37 cellular contexts compared by ENCODE assay signal in genomic region chr12:21893924-21894323, GRCh38. TPM values are rescaled to one million over a fixed set of nuclear protein-coding genes. Genes with fewer than 3 reads are reported as not detected.
"Had no signal": no experiment of that assay in that cellular context is flagged by ENCODE, and none has a peak within 500 bp of the region (broad histone marks: within the 10 kb centered on the region; RNA-seq: fewer than 3 reads in every experiment).

No MANE protein-coding gene starts in this region.

- H3K4me3 ChIP-seq: Peyer's patch, SJSA1 had no signal

- H3K27me3 Mint-ChIP-seq: activated B cell treated with CpG ODN at 0.5 μM for 24 hours; activated CD4-positive, alpha-beta memory T cell treated with anti-CD3 and anti-CD28 coated beads for 36 hours; activated naive CD4-positive, alpha-beta T cell treated with anti-CD3 and anti-CD28 coated beads, Interleukin-2, amount 10 ng/mL, durations not matched to agents 7 days and 5 days had no signal

- H3K27ac ChIP-seq: KMS-11, SJSA1, VCaP had no signal

- H3K4me1 Mint-ChIP-seq: activated B cell treated with CpG ODN at 0.5 μM for 24 hours; activated naive CD4-positive, alpha-beta T cell treated with anti-CD3 and anti-CD28 coated beads, Interleukin-2, amount 10 ng/mL, durations not matched to agents 7 days and 5 days; activated naive CD8-positive, alpha-beta T cell treated with anti-CD3 and anti-CD28 coated beads, Interleukin-2, amount 50 U/mL, for 24 hours; T-cell; T-helper 17 cell had no signal

- H3K36me3 Mint-ChIP-seq: activated CD4-positive, alpha-beta memory T cell treated with anti-CD3 and anti-CD28 coated beads for 36 hours; activated naive CD4-positive, alpha-beta T cell treated with anti-CD3 and anti-CD28 coated beads, Interleukin-2, amount 10 ng/mL, durations not matched to agents 7 days and 5 days; activated naive CD8-positive, alpha-beta T cell; T-cell had no signal

- H3K36me3 ChIP-seq: Peyer's patch, SJSA1 had no signal

- H3K9ac ChIP-seq: KMS-11, SK-N-SH had no signal

- ATAC-seq: activated naive CD8-positive, alpha-beta T cell treated with anti-CD3 and anti-CD28 coated beads, Interleukin-2, amount 50 U/mL, for 24 hours; PC-3; T-cell; T-helper 17 cell had no signal

- H3K27me3 ChIP-seq: Peyer's patch, SJSA1 had no signal

- H3K9me3 ChIP-seq: Peyer's patch, SJSA1, SK-N-SH had no signal

- H3K4me2 ChIP-seq: KMS-11, SK-N-SH had no signal

- H3K4me3 Mint-ChIP-seq: activated B cell treated with CpG ODN at 0.5 μM for 24 hours; activated CD4-positive, alpha-beta memory T cell treated with anti-CD3 and anti-CD28 coated beads for 36 hours; activated naive CD4-positive, alpha-beta T cell treated with anti-CD3 and anti-CD28 coated beads, Interleukin-2, amount 10 ng/mL, durations not matched to agents 7 days and 5 days; activated naive CD8-positive, alpha-beta T cell; activated naive CD8-positive, alpha-beta T cell treated with anti-CD3 and anti-CD28 coated beads, Interleukin-2, amount 50 U/mL, for 24 hours; brain; T-cell; T-helper 17 cell had no signal

- FAIRE-seq: bronchial epithelial cell had no signal

- DNase-seq: activated B cell treated with CpG ODN at 0.5 μM for 24 hours; activated CD4-positive, alpha-beta memory T cell treated with anti-CD3 and anti-CD28 coated beads for 36 hours; activated CD4-positive, alpha-beta T cell treated with anti-CD3 and anti-CD28 coated beads for 4 hours; activated CD4-positive, alpha-beta T cell treated with anti-CD3 and anti-CD28 coated beads, Interleukin-2, amount 50 U/mL, for 1 hour; activated CD4-positive, CD25-positive, alpha-beta regulatory T cell treated with anti-CD3 and anti-CD28 coated beads, Interleukin-2, amount 50 U/mL, for 72 hours; activated CD8-positive, alpha-beta memory T cell treated with anti-CD3 and anti-CD28 coated beads, Interleukin-2, amount 50 U/mL, for 4 hours; activated effector memory CD4-positive, alpha-beta T cell treated with Interleukin-2 at 50 U/mL for 16 hours; activated naive CD4-positive, alpha-beta T cell treated with anti-CD3 and anti-CD28 coated beads, Interleukin-2, amount 10 ng/mL, durations not matched to agents 7 days and 5 days; activated naive CD8-positive, alpha-beta T cell treated with anti-CD3 and anti-CD28 coated beads, Interleukin-2, amount 50 U/mL, for 24 hours; activated T-cell treated with anti-CD3 and anti-CD28 coated beads for 4 hours; activated T-cell treated with anti-CD3 and anti-CD28 coated beads, Interleukin-2, amount 50 U/mL, for 48 hours; anterior cingulate cortex; MM.1S; MV-4-11; NCI-H1092; NCI-H1436 treated with DMSO at 0.1 percent for 48 hours; NCI-H1694 treated with DMSO at 0.1 percent for 48 hours; NCI-H2029; NCI-H345; NCI-H510A; NCI-H526; NCI-H748 treated with DMSO at 0.1 percent for 48 hours; NK-92 treated with Interleukin-12 subunit alpha and Interleukin-12 subunit beta, amount 100 ng/mL, for 24 hours; PC-3; Peyer's patch; RPMI8226; SHP77 treated with DMSO at 0.1 percent for 48 hours; SK-N-SH; T-cell; T-helper 17 cell; T-helper 9 cell had no signal

- H3K4me1 ChIP-seq: Peyer's patch, SJSA1 had no signal

- H3K27ac Mint-ChIP-seq: activated B cell treated with CpG ODN at 0.5 μM for 24 hours; activated CD4-positive, alpha-beta memory T cell treated with anti-CD3 and anti-CD28 coated beads for 36 hours; activated naive CD4-positive, alpha-beta T cell treated with anti-CD3 and anti-CD28 coated beads, Interleukin-2, amount 10 ng/mL, durations not matched to agents 7 days and 5 days; activated naive CD8-positive, alpha-beta T cell; activated naive CD8-positive, alpha-beta T cell treated with anti-CD3 and anti-CD28 coated beads, Interleukin-2, amount 50 U/mL, for 24 hours; T-cell; T-helper 17 cell had no signal

- H3K9me3 Mint-ChIP-seq: activated CD4-positive, alpha-beta memory T cell treated with anti-CD3 and anti-CD28 coated beads for 36 hours; activated naive CD4-positive, alpha-beta T cell treated with anti-CD3 and anti-CD28 coated beads, Interleukin-2, amount 10 ng/mL, durations not matched to agents 7 days and 5 days had no signal

RNA-seq across cellular contexts. Expression of gene ABCC9, which starts 47.3 kb away (rescaled TPM):
- total RNA-seq: activated B cell treated with CpG ODN at 0.5 μM for 24 hours; activated CD4-positive, alpha-beta memory T cell treated with anti-CD3 and anti-CD28 coated beads for 36 hours; T-helper 17 cell had no signal
